Comparison of ENCODE assay signal across 16 cellular contexts in the genomic region with DNA sequence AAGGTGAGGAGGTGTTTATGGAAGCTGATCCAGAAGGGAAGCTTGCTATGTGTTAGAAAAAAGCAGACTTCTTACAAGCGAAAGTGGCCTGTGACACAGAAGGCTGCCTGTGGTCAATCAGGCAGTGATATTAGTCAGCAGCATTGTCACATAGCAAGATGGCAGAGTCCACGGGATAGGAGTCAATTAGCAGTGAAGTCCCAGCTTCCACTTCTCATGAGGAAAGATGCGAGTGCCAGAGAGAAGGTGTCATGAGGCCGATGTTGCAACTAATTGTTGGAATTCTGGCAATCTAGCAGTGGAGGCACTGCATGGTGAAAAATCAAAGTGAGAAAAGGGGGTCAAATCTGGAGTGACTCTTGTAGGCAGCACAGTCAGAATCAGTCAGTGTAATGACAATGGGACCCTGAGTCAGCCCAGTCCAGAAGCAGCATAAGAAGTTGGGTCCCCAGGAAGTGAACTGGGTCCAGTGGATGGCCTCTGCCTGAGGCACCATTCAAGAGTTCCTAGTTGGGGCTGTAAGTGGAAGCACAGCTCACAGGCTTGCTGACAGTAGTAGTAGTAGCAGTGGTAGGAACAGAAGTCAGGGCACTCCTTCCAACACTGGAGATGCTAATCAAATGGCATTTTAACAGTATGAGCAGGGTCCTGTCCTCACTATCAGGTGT.
A peak's percentile ranks its signal among the peaks of the same experiment; 100 is the strongest.
DNase-seq lines count a peak whose midpoint lies in the region; ATAC-seq, FAIRE-seq and TF ChIP-seq lines count a peak whose summit lies in the region.
"Had no signal": no experiment of that assay in that cellular context is flagged by ENCODE, and none has a peak within 500 bp of the region (broad histone marks: within the 10 kb centered on the region; RNA-seq: fewer than 3 reads in every experiment).

No MANE protein-coding gene starts in this region.

- H3K36me3 ChIP-seq in uterus = no peaks in the 10 kb centered on the region
- no peaks in the 10 kb centered on the region for H3K36me3 ChIP-seq in kidney (ENCODE audit: control insufficient read depth in 1 of 2, insufficient read depth in 2 of 2, low read length in 2 of 2)

- no peak for TF ChIP-seq POLR2A in uterus (IDR thresholded peaks at IDR 0.05)

- FAIRE-seq in kidney (lab: Jason Lieb, UNC) = no peak
- FAIRE-seq: GM12891 had no signal

- H3K9ac ChIP-seq in kidney (ENCODE audit: low read length in 2 of 2) = no peak overlapping the region

- H3K27ac ChIP-seq in uterus (no peak overlapping the region), kidney (ENCODE audit: low read depth in 2 of 2, low read length in 2 of 2) (no peak overlapping the region)

- no peak overlapping the region for H3K4me3 ChIP-seq in uterus
- no peak overlapping the region for H3K4me3 ChIP-seq in kidney (ENCODE audit: low read length in 2 of 2)

- TF ChIP-seq CTCF in GM13977 (IDR thresholded peaks at IDR 0.05; ENCODE audit: extremely low read depth, insufficient read depth, missing control alignments) (no peak), uterus (IDR thresholded peaks at IDR 0.05) (no peak), kidney (IDR thresholded peaks at IDR 0.05; ENCODE audit: borderline replicate concordance, extremely low read depth, insufficient read depth) (no peak)

- H3K4me1 ChIP-seq in uterus (no peaks in the 10 kb centered on the region), kidney (ENCODE audit: control insufficient read depth in 1 of 2, insufficient read depth in 1 of 2, low read depth in 1 of 2, low read length in 2 of 2) (no peaks in the 10 kb centered on the region)

- H3K9me3 ChIP-seq in uterus (no peaks in the 10 kb centered on the region), kidney (ENCODE audit: control insufficient read depth in 1 of 2, low read length in 2 of 2) (no peaks in the 10 kb centered on the region)

- ATAC-seq in GM19043 (IDR thresholded peaks at IDR 0.05; ENCODE audit: low read depth, unreplicated experiment) = peak; percentile 59
- peak; percentile 75 for ATAC-seq in HG03039 (IDR thresholded peaks at IDR 0.05; ENCODE audit: unreplicated experiment)
- no peak for ATAC-seq in HG02763 (IDR thresholded peaks at IDR 0.05; ENCODE audit: unreplicated experiment)
- ATAC-seq: left colon had no signal

- no peaks in the 10 kb centered on the region for H3K27me3 ChIP-seq in uterus

- in situ Hi-C loops in GM13977 (cut with MboI; ENCODE audit: low pct_unique_long_range_greater_than_20kb, low sequenced_read_pairs, unreplicated experiment) = no loop called here

- intact Hi-C loops in uterus (cut with DNase I; ENCODE audit: low total_unique reads) (no loop called here), kidney (cut with DNase I) (no loop called here)

- DNase-seq in GM13977 (ENCODE audit: low spot score) (peak; percentile 58), islet precursor cell (peak; percentile 42), uterus (no peak), kidney (no peak)
- DNase-seq: activated CD4-positive, alpha-beta T cell treated with anti-CD3 and anti-CD28 coated beads, Interleukin-2, amount 50 U/mL, for 4 hours; activated gamma-delta T cell treated with Interleukin-2 at 50 U/mL for 16 hours; CD4-positive, CD25-positive, alpha-beta regulatory T cell; left colon; NCI-H1436 treated with DMSO at 0.1 percent for 48 hours; NCI-H446; SIG-M5; T-helper 9 cell had no signal

Comparison
In these comparisons a context has a peak if more than half of its experiments do, and no peak if none do; other contexts are left out.
1. DNase-seq: peak in GM13977 (single experiment) and islet precursor cell (single experiment); none in uterus (0 of 2) and kidney (single experiment).